ENCODE assay signal across 8 cellular contexts in genomic region chr11:17730608-17731462, GRCh38. TPM values are rescaled to one million over a fixed set of nuclear protein-coding genes. Genes with fewer than 3 reads are reported as not detected.
DNase-seq lines count a peak whose midpoint lies in the region; ATAC-seq lines count a peak whose summit lies in the region.

No MANE protein-coding gene starts in this region.

- no peak overlapping the region for H4K5ac ChIP-seq in mesendoderm (ENCODE audit: low read length)

- H3K27ac ChIP-seq in mesendoderm (ENCODE audit: low read depth, low read length): no peak overlapping the region

- H3K4me3 ChIP-seq in mesendoderm (ENCODE audit: low read length): no peak overlapping the region

- no peaks in the 10 kb centered on the region for H3K79me1 ChIP-seq in mesendoderm (ENCODE audit: low read length)

- peak; percentile 92 for DNase-seq in COLO829 (ENCODE audit: low spot score)
- DNase-seq in HS-27A (ENCODE audit: low read depth): peak; percentile 55
- DNase-seq in NCI-H82 (lab: John Stamatoyannopoulos, UW): peak; percentile 92
- peak; percentile 75 to 82 for DNase-seq in activated CD4-positive, alpha-beta T cell treated with anti-CD3 and anti-CD28 coated beads, Interleukin-2, amount 50 U/mL, for 48 hours
- peak; percentile 22 to 52 (median 35) for DNase-seq in effector memory CD8-positive, alpha-beta T cell
- peak; percentile 84 for DNase-seq in mesendoderm
- peak; percentile 43 for DNase-seq in stimulated activated CD8-positive, alpha-beta memory T cell treated with anti-CD3 and anti-CD28 coated beads, Interleukin-7, amount 100 ng/mL, for 24 hours (ENCODE audit: low read depth)

- H3K9me3 Mint-ChIP-seq in effector memory CD8-positive, alpha-beta T cell: no peaks in the 10 kb centered on the region

- no peak overlapping the region for H3K56ac ChIP-seq in mesendoderm (ENCODE audit: low read length)

- H3K36me3 Mint-ChIP-seq in effector memory CD8-positive, alpha-beta T cell (ENCODE audit: insufficient read depth): no peaks in the 10 kb centered on the region

- H3K4me2 ChIP-seq in mesendoderm (ENCODE audit: low read length): no peak overlapping the region

- H3K4ac ChIP-seq in mesendoderm (ENCODE audit: low read depth, low read length): no peak overlapping the region

- no peak overlapping the region for H3K23ac ChIP-seq in mesendoderm (ENCODE audit: low read length)

- H2AK5ac ChIP-seq in mesendoderm (ENCODE audit: low read length): no peak overlapping the region

- no peak overlapping the region for H3K18ac ChIP-seq in mesendoderm (ENCODE audit: low read length)

- no peaks in the 10 kb centered on the region for H3K79me2 ChIP-seq in mesendoderm (ENCODE audit: control insufficient read depth, insufficient read depth, low read length)

- H3K9ac ChIP-seq in mesendoderm (ENCODE audit: low read length): no peak overlapping the region

- peaks cover 5% of the 10 kb centered on the region for H3K27me3 ChIP-seq in mesendoderm (ENCODE audit: insufficient read depth, low read length, poor library complexity)

- no CpG with 5 or more reads among the region's 9 CpGs for WGBS in mesendoderm (ENCODE audit: extremely low coverage, insufficient coverage, low lambda C conversion rate)

- no peak overlapping the region for H2BK120ac ChIP-seq in mesendoderm (ENCODE audit: low read depth, low read length)

- H3K27ac Mint-ChIP-seq in effector memory CD8-positive, alpha-beta T cell: no peak overlapping the region

- H3K4me3 Mint-ChIP-seq in effector memory CD8-positive, alpha-beta T cell: no peak overlapping the region

- H2BK5ac ChIP-seq in mesendoderm (ENCODE audit: low read length): no peak overlapping the region

- H3K27me3 Mint-ChIP-seq in effector memory CD8-positive, alpha-beta T cell: peaks cover 55 to 69% of the 10 kb centered on the region in 2 donors

- no peaks in the 10 kb centered on the region for H3K4me1 Mint-ChIP-seq in effector memory CD8-positive, alpha-beta T cell (ENCODE audit: low read depth in 2 of 2)

- no peak overlapping the region for H4K8ac ChIP-seq in mesendoderm (ENCODE audit: low read depth, low read length)

- H3K4me1 ChIP-seq in mesendoderm (ENCODE audit: control insufficient read depth, low read depth, low read length): no peaks in the 10 kb centered on the region

- H2BK15ac ChIP-seq in mesendoderm (replicated peaks; ENCODE audit: low read depth): no peak overlapping the region

- ATAC-seq in GM21360 (IDR thresholded peaks at IDR 0.05; ENCODE audit: unreplicated experiment): peak; percentile 75
- peak; percentile 58 for ATAC-seq in effector memory CD8-positive, alpha-beta T cell (replicated peaks)

- H3K36me3 ChIP-seq in mesendoderm (ENCODE audit: control insufficient read depth, insufficient read depth, low read length): no peaks in the 10 kb centered on the region

RNA-seq across cellular contexts. Expression of gene KCNC1, which starts 3.7 kb away (rescaled TPM):
- 0.01 TPM for polyA plus RNA-seq in mesendoderm (2013, experiment 1 of 2)
- 0.01 TPM for polyA plus RNA-seq in mesendoderm (2013, experiment 2 of 2)

RNA-seq across cellular contexts. Expression of gene MYOD1, which starts 11.5 kb away (rescaled TPM):
- not detected for polyA plus RNA-seq in mesendoderm (2013, experiment 1 of 2)
- not detected for polyA plus RNA-seq in mesendoderm (2013, experiment 2 of 2)

Comparison
In these comparisons a context has a peak if more than half of its experiments do, and no peak if none do; other contexts are left out.
1. DNase-seq: peak in every context shown above with its lines; median percentile 92 in COLO829; 92 in NCI-H82; 84 in mesendoderm; 78 in activated CD4-positive, alpha-beta T cell treated with anti-CD3 and anti-CD28 coated beads, Interleukin-2, amount 50 U/mL, for 48 hours; 55 in HS-27A; 43 in stimulated activated CD8-positive, alpha-beta memory T cell treated with anti-CD3 and anti-CD28 coated beads, Interleukin-7, amount 100 ng/mL, for 24 hours; 35 in effector memory CD8-positive, alpha-beta T cell.